Comparison of ENCODE assay signal across 35 cellular contexts in the genomic region with DNA sequence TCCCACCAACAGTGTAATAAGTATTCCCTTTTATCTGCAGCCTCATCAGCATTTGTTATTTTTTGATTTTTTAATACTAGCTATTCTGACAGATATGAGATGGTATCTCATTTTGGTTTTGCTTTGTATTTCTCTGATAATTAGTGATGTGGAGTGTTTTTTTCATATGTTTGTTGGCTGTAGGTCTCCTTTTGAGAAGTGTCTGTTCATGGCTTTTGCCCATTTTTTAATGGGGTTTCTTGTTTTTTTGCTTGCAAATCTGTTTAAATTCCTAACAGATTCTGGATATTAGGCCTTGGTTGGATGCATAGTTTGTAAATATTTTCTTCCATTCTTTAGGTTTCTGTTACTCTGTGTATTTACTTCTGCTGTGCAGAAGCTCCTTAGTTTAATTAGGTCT.
"Had no signal": no experiment of that assay in that cellular context is flagged by ENCODE, and none has a peak within 500 bp of the region (broad histone marks: within the 10 kb centered on the region; RNA-seq: fewer than 3 reads in every experiment).

No MANE protein-coding gene starts in this region.

- H3K27me3 ChIP-seq: MG63 had no signal

- H3K36me3 ChIP-seq: MG63 had no signal

- DNase-seq: Karpas-422, Kasumi-1, MG63, MM.1S, MV-4-11, NCI-H1048, NCI-H1092, NCI-H1092 treated with DMSO at 0.1 percent for 48 hours, NCI-H1105, NCI-H1105 treated with DMSO at 0.1 percent for 48 hours, NCI-H1417, NCI-H1417 treated with DMSO at 0.1 percent for 48 hours, NCI-H1436, NCI-H1436 treated with DMSO at 0.1 percent for 48 hours, NCI-H146, NCI-H1694, NCI-H1694 treated with DMSO at 0.1 percent for 48 hours, NCI-H187, NCI-H187 treated with DMSO at 0.1 percent for 48 hours, NCI-H1930, NCI-H2029, NCI-H2029 treated with DMSO at 0.1 percent for 48 hours, NCI-H2081, NCI-H2081 treated with DMSO at 0.1 percent for 48 hours, NCI-H2107, NCI-H2171, NCI-H2171 treated with DMSO at 0.1 percent for 48 hours, NCI-H2227 treated with DMSO at 0.1 percent for 48 hours, NCI-H226, NCI-H345, NCI-H446, NCI-H446 treated with DMSO at 0.1 percent for 48 hours, NCI-H510A, NCI-H510A treated with DMSO at 0.1 percent for 48 hours, NCI-H524 had no signal

- H3K9me3 ChIP-seq: MG63 had no signal

- H3K4me3 ChIP-seq: MG63 had no signal
